In genomic region chr18:30039201-30039600, GRCh38 we compare ENCODE assay signal across 31 cellular contexts.
DNase-seq lines count a peak whose midpoint lies in the region; ATAC-seq, FAIRE-seq and TF ChIP-seq lines count a peak whose summit lies in the region.
"Had no signal": no experiment of that assay in that cellular context is flagged by ENCODE, and none has a peak within 500 bp of the region (broad histone marks: within the 10 kb centered on the region; RNA-seq: fewer than 3 reads in every experiment).

No MANE protein-coding gene starts in this region.

- intact Hi-C loops in HepG2 (cut with micrococcal nuclease; ENCODE audit: unreplicated experiment) = no loop called here
- intact Hi-C loops in right lobe of liver (cut with DNase I) = no loop called here

- no peak overlapping the region for H3K4me3 ChIP-seq in HepG2 (replicated peaks in 1 of 3; ENCODE audit: insufficient read depth in 1 of 3, low read depth in 2 of 3, low read length in 3 of 3)
- H3K4me3 ChIP-seq in right lobe of liver = no peak overlapping the region
- no peak overlapping the region for H3K4me3 ChIP-seq in HEK293 (ENCODE audit: low read depth, low read length)
- H3K4me3 ChIP-seq in mesenchymal stem cell (ENCODE audit: insufficient read depth in 1 of 2, low read depth in 1 of 2, low read length in 2 of 2) = no peak overlapping the region
- H3K4me3 ChIP-seq: A549; BLaER1; BLaER1 treated with 17β-estradiol and CSF1 and Interleukin-3, amounts not matched to agents 10 nM and 100 nM had no signal

- H3K27ac ChIP-seq in HepG2 (ENCODE audit: extremely low read length, insufficient read depth, low read length) (no peak overlapping the region), right lobe of liver (no peak overlapping the region), HEK293 (ENCODE audit: extremely low read depth, low read depth, low read length) (no peak overlapping the region), mesenchymal stem cell (ENCODE audit: low read length, poor library complexity, severe bottlenecking) (no peak overlapping the region)
- H3K27ac ChIP-seq: 22Rv1; A549; BLaER1; BLaER1 treated with 17β-estradiol and CSF1 and Interleukin-3, amounts not matched to agents 10 nM and 100 nM; C4-2B had no signal

- TF ChIP-seq POLR2A in HepG2 (IDR thresholded peaks at IDR 0.05; ENCODE audit: insufficient read depth in 1 of 2, low read depth in 2 of 2, low read length in 2 of 2) = no peak
- no peak for TF ChIP-seq POLR2A in right lobe of liver (IDR thresholded peaks at IDR 0.05)

- H3K4me1 ChIP-seq in HepG2 (ENCODE audit: insufficient read depth, low read length) (no peaks in the 10 kb centered on the region), right lobe of liver (no peaks in the 10 kb centered on the region), HEK293 (ENCODE audit: control insufficient read depth, insufficient read depth, low read length) (no peaks in the 10 kb centered on the region), mesenchymal stem cell (ENCODE audit: control insufficient read depth, insufficient read depth, low read depth, low read length) (no peaks in the 10 kb centered on the region)
- H3K4me1 ChIP-seq: A549; BE2C; BLaER1; BLaER1 treated with 17β-estradiol and CSF1 and Interleukin-3, amounts not matched to agents 10 nM and 100 nM; Caco-2 had no signal

- no peak overlapping the region for H4K91ac ChIP-seq in mesenchymal stem cell (ENCODE audit: low read length)

- peaks cover 9% of the 10 kb centered on the region; the same call in 1 of the 2 replicates for H3K9me3 ChIP-seq in HepG2 (ENCODE audit: low read length)
- H3K9me3 ChIP-seq in right lobe of liver = no peaks in the 10 kb centered on the region
- H3K9me3 ChIP-seq in HEK293 (ENCODE audit: control insufficient read depth, insufficient read depth, low read depth, low read length) = no peaks in the 10 kb centered on the region
- H3K9me3 ChIP-seq in mesenchymal stem cell (ENCODE audit: control insufficient read depth, low read length) = peaks cover 3% of the 10 kb centered on the region
- H3K9me3 ChIP-seq: A549, BE2C, Caco-2 had no signal

- no peak overlapping the region for H2BK120ac ChIP-seq in mesenchymal stem cell (ENCODE audit: low read depth, low read length)

- TF ChIP-seq EP300 in HepG2 (IDR thresholded peaks at IDR 0.05; ENCODE audit: low read depth in 2 of 2, low read length in 2 of 2) (no peak), HepG2 (CRISPR knock-in tag; IDR thresholded peaks at IDR 0.05; ENCODE audit: borderline replicate concordance) (no peak)

- H4K8ac ChIP-seq in mesenchymal stem cell (ENCODE audit: low read length) = no peak overlapping the region

- no peak overlapping the region for H2AK5ac ChIP-seq in mesenchymal stem cell (ENCODE audit: low read length, severe bottlenecking)

- H3K79me2 ChIP-seq in HepG2 (ENCODE audit: insufficient read depth, low read length) = no peaks in the 10 kb centered on the region

- CTCF ChIA-PET in HepG2 (lab: Yijun Ruan, JAX; ENCODE audit: low intra/inter-chr PET ratio, low total read pairs) (no interaction called here), HEK293 (lab: Yijun Ruan, JAX) (no interaction called here)

- H3K4ac ChIP-seq in mesenchymal stem cell (ENCODE audit: low read depth in 1 of 2, low read length in 2 of 2) = no peak overlapping the region

- no peak overlapping the region for H3K23ac ChIP-seq in mesenchymal stem cell (ENCODE audit: low read length in 2 of 2)

- TF ChIP-seq CTCF in HepG2 (CRISPR knock-in tag; IDR thresholded peaks at IDR 0.05) (no peak), right lobe of liver (IDR thresholded peaks at IDR 0.05) (no peak), HEK293 (tag by site-specific recombination; IDR thresholded peaks at IDR 0.05) (no peak)

- no peaks in the 10 kb centered on the region for H4K20me1 ChIP-seq in HepG2 (ENCODE audit: insufficient read depth, low read length)
- H4K20me1 ChIP-seq: BLaER1; BLaER1 treated with 17β-estradiol and CSF1 and Interleukin-3, amounts not matched to agents 10 nM and 100 nM had no signal

- H2BK5ac ChIP-seq in mesenchymal stem cell (ENCODE audit: low read depth, low read length, poor library complexity, severe bottlenecking) = no peak overlapping the region

- no peak overlapping the region for H3K14ac ChIP-seq in mesenchymal stem cell (ENCODE audit: low read length in 2 of 2)

- H2AFZ ChIP-seq in HepG2 (ENCODE audit: low read length) (no peak overlapping the region), mesenchymal stem cell (ENCODE audit: low read depth, low read length) (no peak overlapping the region)

- ATAC-seq in HepG2 (no peak), right lobe of liver (no peak), HG03175 (IDR thresholded peaks at IDR 0.05; ENCODE audit: unreplicated experiment) (no peak)
- ATAC-seq: A549; CD8-positive, alpha-beta T cell had no signal

- H3K79me1 ChIP-seq in mesenchymal stem cell (replicated peaks; ENCODE audit: low read length, poor library complexity, severe bottlenecking) = no peaks in the 10 kb centered on the region

- no peaks in the 10 kb centered on the region for H3K36me3 ChIP-seq in HepG2 (replicated peaks in 1 of 2; ENCODE audit: control insufficient read depth in 1 of 2, insufficient read depth in 2 of 2, low read length in 2 of 2)
- no peaks in the 10 kb centered on the region for H3K36me3 ChIP-seq in right lobe of liver
- no peaks in the 10 kb centered on the region for H3K36me3 ChIP-seq in HEK293 (ENCODE audit: control insufficient read depth in 2 of 2, insufficient read depth in 1 of 2, low read length in 2 of 2)
- H3K36me3 ChIP-seq in mesenchymal stem cell (ENCODE audit: control insufficient read depth in 1 of 2, insufficient read depth in 2 of 2, low read depth in 1 of 2, low read length in 2 of 2) = no peaks in the 10 kb centered on the region
- H3K36me3 ChIP-seq: BE2C; BLaER1; BLaER1 treated with 17β-estradiol and CSF1 and Interleukin-3, amounts not matched to agents 10 nM and 100 nM had no signal

- H3K27me3 ChIP-seq in HepG2 (ENCODE audit: control insufficient read depth in 1 of 2, insufficient read depth in 2 of 2, low read length in 2 of 2) (no peaks in the 10 kb centered on the region), right lobe of liver (no peaks in the 10 kb centered on the region), mesenchymal stem cell (ENCODE audit: control insufficient read depth in 1 of 2, insufficient read depth in 1 of 2, low read length in 2 of 2) (no peaks in the 10 kb centered on the region)
- H3K27me3 ChIP-seq: BE2C; BLaER1; BLaER1 treated with 17β-estradiol and CSF1 and Interleukin-3, amounts not matched to agents 10 nM and 100 nM had no signal

- TF ChIP-seq RAD21 in HepG2 (CRISPR knock-in tag; IDR thresholded peaks at IDR 0.05) = no peak

- FAIRE-seq in HepG2 (lab: Jason Lieb, UNC) = no peak
- FAIRE-seq: A204.1, A549 had no signal

- in situ Hi-C loops in HepG2 (cut with HindIII; ENCODE audit: extremely low pct_ligation_motif_present, low pct_unique_long_range_greater_than_20kb) = no loop called here

- DNase-seq in HepG2 (ENCODE audit: low spot score) (no peak), right lobe of liver (no peak), mesenchymal stem cell (peak; percentile 16), DMS53 (lab: John Stamatoyannopoulos, UW) (no peak)
- DNase-seq: 8988T; ACHN; AML-193; BE2C; C1 segment of cervical spinal cord; Caco-2; Calu3; CD4-positive, alpha-beta memory T cell; CD4-positive, alpha-beta T cell; CD4-positive, CD25-positive, alpha-beta regulatory T cell; CD8-positive, alpha-beta memory T cell; CD8-positive, alpha-beta T cell; COR-L47; DMS 273 treated with DMSO at 0.1 percent for 48 hours; DMS153; DMS79; DMS79 treated with DMSO at 0.1 percent for 48 hours; DND-41; EL had no signal

- no TSS peak for BruUV-seq in HepG2 (replicated peaks; lab: Mats Ljungman, UMichigan)

- H3K18ac ChIP-seq in mesenchymal stem cell (ENCODE audit: low read depth in 1 of 2, low read length in 2 of 2) = no peak overlapping the region

- H2BK15ac ChIP-seq in mesenchymal stem cell (ENCODE audit: low read depth, poor library complexity, severe bottlenecking) = no peak overlapping the region

- H3K9ac ChIP-seq in HepG2 (ENCODE audit: insufficient read depth, low read depth, low read length) (no peak overlapping the region), mesenchymal stem cell (ENCODE audit: low read length) (no peak overlapping the region)
- H3K9ac ChIP-seq: BLaER1; BLaER1 treated with 17β-estradiol and CSF1 and Interleukin-3, amounts not matched to agents 10 nM and 100 nM had no signal

- H3K4me2 ChIP-seq in HepG2 (ENCODE audit: low read depth, low read length) (no peak overlapping the region), mesenchymal stem cell (ENCODE audit: low read length, poor library complexity, severe bottlenecking) (no peak overlapping the region)
- H3K4me2 ChIP-seq: A549; BLaER1; BLaER1 treated with 17β-estradiol and CSF1 and Interleukin-3, amounts not matched to agents 10 nM and 100 nM had no signal

- POLR2A ChIA-PET in HepG2 (lab: Yijun Ruan, JAX) = no interaction called here
- POLR2A ChIA-PET in HEK293 (lab: Yijun Ruan, JAX) = interaction anchor here (0.6 kb wide), 1 partner anchor 73 kb away, joined by 3 read pairs; no protein-coding TSS in a partner anchor

- no peak overlapping the region for H2BK12ac ChIP-seq in mesenchymal stem cell (ENCODE audit: low read length in 2 of 2)

TF ChIP-seq in HepG2, 621 proteins besides CTCF, POLR2A, EP300 and RAD21:
- TF ChIP-seq ZNF639 (CRISPR knock-in tag; conservative IDR thresholded peaks at IDR 0.05) = no peak
- peak; percentile 67 for TF ChIP-seq ATF7 (IDR thresholded peaks at IDR 0.05)
- no peak for TF ChIP-seq ATF7 (CRISPR knock-in tag; IDR thresholded peaks at IDR 0.05)

TF ChIP-seq in HEK293, 187 proteins besides CTCF, POLR2A, EP300 and RAD21 (continues in another document):
- TF ChIP-seq ATF2 (tag by site-specific recombination; IDR thresholded peaks at IDR 0.05; ENCODE audit: low read depth) (peak; percentile 52), ZSCAN4 (tag by site-specific recombination; IDR thresholded peaks at IDR 0.05) (no peak)

Comparison
In these comparisons a context has a peak if more than half of its experiments do, and no peak if none do; other contexts are left out.
1. Of the 63 proteins assayed by ChIP-seq in both HepG2 and HEK293: peak only in HepG2: none; only in HEK293: ATF2; in both: none; in neither: 62.